ENCODE assay signal across 22 cellular contexts in genomic region chr9:36988848-36989247, GRCh38. TPM values are rescaled to one million over a fixed set of nuclear protein-coding genes. Genes with fewer than 3 reads are reported as not detected.
"Had no signal": no experiment of that assay in that cellular context is flagged by ENCODE, and none has a peak within 500 bp of the region (broad histone marks: within the 10 kb centered on the region; RNA-seq: fewer than 3 reads in every experiment).

No MANE protein-coding gene starts in this region.

- H3K27ac Mint-ChIP-seq: activated CD4-positive, alpha-beta T cell treated with anti-CD3 and anti-CD28 coated beads, Interleukin-2, amount 10 ng/mL, durations not matched to agents 24 days and 14 days; activated naive CD8-positive, alpha-beta T cell treated with anti-CD3 and anti-CD28 coated beads, Interleukin-2, amount 10 ng/mL, durations not matched to agents 7 days and 5 days; natural killer cell; progenitor cell of endocrine pancreas; WTC11 had no signal

- H3K27ac ChIP-seq: esophagus squamous epithelium, right atrium auricular region, tibial nerve had no signal

- FAIRE-seq: endothelial cell of umbilical vein, keratinocyte had no signal

- H3K36me3 ChIP-seq: esophagus squamous epithelium, right atrium auricular region, tibial nerve had no signal

- H3K4me3 Mint-ChIP-seq: activated CD4-positive, alpha-beta T cell treated with anti-CD3 and anti-CD28 coated beads, Interleukin-2, amount 10 ng/mL, durations not matched to agents 24 days and 14 days; activated naive CD8-positive, alpha-beta T cell treated with anti-CD3 and anti-CD28 coated beads, Interleukin-2, amount 10 ng/mL, durations not matched to agents 7 days and 5 days; natural killer cell; WTC11 had no signal

- H3K36me3 Mint-ChIP-seq: WTC11 had no signal

- H3K4me3 ChIP-seq: esophagus squamous epithelium, right atrium auricular region, tibial nerve had no signal

- DNase-seq: activated CD4-positive, alpha-beta T cell treated with anti-CD3 and anti-CD28 coated beads, Interleukin-2, amount 10 ng/mL, durations not matched to agents 24 days and 14 days; activated CD8-positive, alpha-beta memory T cell treated with anti-CD3 and anti-CD28 coated beads, Interleukin-2, amount 50 U/mL, for 48 hours; activated naive CD4-positive, alpha-beta T cell; activated naive CD8-positive, alpha-beta T cell treated with anti-CD3 and anti-CD28 coated beads, Interleukin-2, amount 10 ng/mL, durations not matched to agents 7 days and 5 days; anterior cingulate cortex; cortex of kidney; effector CD4-positive, alpha-beta T cell; esophagus squamous epithelium; hippocampal formation; natural killer cell; stimulated activated CD4-positive, alpha-beta T cell treated with anti-CD3 and anti-CD28 coated beads, Interleukin-2, amount 100 ng/mL, for 48 hours; stimulated activated naive CD4-positive, alpha-beta T cell treated with Interleukin-2 at 50 U/mL for 16 hours; substantia nigra had no signal

- ATAC-seq: left lobe of liver, natural killer cell, WTC11 had no signal

RNA-seq across cellular contexts. Expression of gene PAX5, which starts 45.2 kb away (rescaled TPM):
- total RNA-seq: endothelial cell of umbilical vein, fibroblast of villous mesenchyme, progenitor cell of endocrine pancreas, skeletal muscle tissue, tibial nerve had no signal
